In genomic region chr16:90166679-90167556, GRCh38 we compare ENCODE assay signal across 7 cellular contexts.
DNase-seq lines count a peak whose midpoint lies in the region; ATAC-seq, FAIRE-seq and TF ChIP-seq lines count a peak whose summit lies in the region.
"Not testable (repeated sequence)": the region's sequence is repeated elsewhere in the genome, so short reads cannot be mapped to it uniquely, and the experiment has no call there.

No MANE protein-coding gene starts in this region.

- not testable (repeated sequence) for TF ChIP-seq CTCF in GM12878 (IDR thresholded peaks at IDR 0.05 in 2 of 3, conservative IDR thresholded peaks at IDR 0.05 in 1 of 3; ENCODE audit: control insufficient read depth in 2 of 3, extremely low read depth in 1 of 3, insufficient read depth in 1 of 3, low read depth in 3 of 3, low read length in 3 of 3); fibroblast of the aortic adventitia (IDR thresholded peaks at IDR 0.05; ENCODE audit: insufficient read depth, low read length)

- not testable (repeated sequence) for H3K56ac ChIP-seq in mesendoderm (ENCODE audit: low read length)

- not testable (repeated sequence) for H2AK5ac ChIP-seq in mesendoderm (ENCODE audit: low read length)

- not testable (repeated sequence) for H2BK15ac ChIP-seq in mesendoderm (replicated peaks; ENCODE audit: low read depth)

- H3K9me2 ChIP-seq in Karpas-422 (replicated peaks; ENCODE audit: insufficient read depth, low read length): not testable (repeated sequence)

- not testable (repeated sequence) for H3K4me2 ChIP-seq in Karpas-422 (ENCODE audit: low read depth, low read length, poor library complexity, severe bottlenecking); GM12878 (ENCODE audit: control insufficient read depth, insufficient read depth); mesendoderm (ENCODE audit: low read length)

- not testable (repeated sequence) for H4K5ac ChIP-seq in mesendoderm (ENCODE audit: low read length)

- H3K4me1 ChIP-seq in Karpas-422 (ENCODE audit: low read length); GM12878 (ENCODE audit: control insufficient read depth, insufficient read depth, low read length); iPS DF 6.9 (ENCODE audit: control insufficient read depth, insufficient read depth, low read length); mesendoderm (ENCODE audit: control insufficient read depth, low read depth, low read length): not testable (repeated sequence)

- H3K36me3 ChIP-seq in Karpas-422 (ENCODE audit: insufficient read depth, low read length); GM12878 (ENCODE audit: control insufficient read depth in 2 of 2, insufficient read depth in 2 of 2, low read length in 1 of 2); iPS DF 6.9 (ENCODE audit: control insufficient read depth, insufficient read depth, low read length); mesendoderm (ENCODE audit: control insufficient read depth, insufficient read depth, low read length): not testable (repeated sequence)

- H3K4ac ChIP-seq in mesendoderm (ENCODE audit: low read depth, low read length): not testable (repeated sequence)

- not testable (repeated sequence) for H3K9me3 ChIP-seq in Karpas-422 (ENCODE audit: low read length); GM12878 (replicated peaks; ENCODE audit: control insufficient read depth, insufficient read depth, low read length); iPS DF 6.9 (ENCODE audit: control insufficient read depth, insufficient read depth, low read length)

- ATAC-seq in GM12878: not testable (repeated sequence)

- H4K20me1 ChIP-seq in Karpas-422 (ENCODE audit: insufficient read depth, low read depth, low read length); GM12878 (ENCODE audit: control insufficient read depth, insufficient read depth): not testable (repeated sequence)

- not testable (repeated sequence) for H4K8ac ChIP-seq in mesendoderm (ENCODE audit: low read depth, low read length)

- not testable (repeated sequence) for TF ChIP-seq POLR2A in GM12878 (IDR thresholded peaks at IDR 0.05; ENCODE audit: low read depth, low read length)

- intact Hi-C loops in GM12878 (cut with micrococcal nuclease; ENCODE audit: unreplicated experiment): not testable (repeated sequence)

- RAD21 ChIA-PET in GM12878 (lab: Charles Lee; ENCODE audit: unreplicated experiment): not testable (repeated sequence)

- H3K27ac ChIP-seq in Karpas-422 (ENCODE audit: low read length); GM12878 (ENCODE audit: control insufficient read depth, insufficient read depth); iPS DF 6.9 (ENCODE audit: low read length); mesendoderm (ENCODE audit: low read depth, low read length): not testable (repeated sequence)

- 66% methylated on average over 3 of the region's 12 CpGs for WGBS in GM12878 (ENCODE audit: insufficient coverage, insufficient replicate concordance, low lambda C conversion rate, missing lambda C conversion rate)
- no CpG with 5 or more reads among the region's 12 CpGs for WGBS in iPS DF 6.9 (ENCODE audit: insufficient coverage, insufficient read length)
- WGBS in mesendoderm (ENCODE audit: extremely low coverage, insufficient coverage, low lambda C conversion rate): no CpG with 5 or more reads among the region's 12 CpGs

- H3K79me2 ChIP-seq in Karpas-422 (ENCODE audit: low read length); GM12878 (ENCODE audit: control insufficient read depth, insufficient read depth, low read length); mesendoderm (ENCODE audit: control insufficient read depth, insufficient read depth, low read length): not testable (repeated sequence)

- H3K4me3 ChIP-seq in Karpas-422 (ENCODE audit: low read length); GM12878; fibroblast of the aortic adventitia (ENCODE audit: low read depth, low read length); iPS DF 6.9 (ENCODE audit: low read length); mesendoderm (ENCODE audit: low read length): not testable (repeated sequence)

- CTCF ChIA-PET in GM12878 (lab: Yijun Ruan, JAX): not testable (repeated sequence)

- not testable (repeated sequence) for TF ChIP-seq EP300 in GM12878 (IDR thresholded peaks at IDR 0.05; ENCODE audit: borderline replicate concordance in 1 of 2, control insufficient read depth in 1 of 2, low read depth in 2 of 2, low read length in 2 of 2)

- H3K9ac ChIP-seq in Karpas-422 (ENCODE audit: low read length); GM12878 (ENCODE audit: control insufficient read depth, insufficient read depth, low read length); mesendoderm (ENCODE audit: low read length): not testable (repeated sequence)

- not testable (repeated sequence) for H3K79me1 ChIP-seq in mesendoderm (ENCODE audit: low read length)

- not testable (repeated sequence) for H2BK120ac ChIP-seq in mesendoderm (ENCODE audit: low read depth, low read length)

- not testable (repeated sequence) for H3K18ac ChIP-seq in mesendoderm (ENCODE audit: low read length)

- H3K23ac ChIP-seq in mesendoderm (ENCODE audit: low read length): not testable (repeated sequence)

- SMC1A ChIA-PET in GM12878 (lab: Charles Lee; ENCODE audit: uncharacterized antibody, unreplicated experiment): not testable (repeated sequence)

- DNase-seq in EL: peak; percentile 0
- DNase-seq in Karpas-422: peak; percentile 39
- peak; percentile 9 for DNase-seq in RPMI8226
- not testable (repeated sequence) for DNase-seq in GM12878 (ENCODE audit: low read depth, low spot score)
- peak; percentile 0 for DNase-seq in fibroblast of the aortic adventitia (ENCODE audit: low read depth)
- peak; percentile 0 for DNase-seq in iPS DF 6.9 (ENCODE audit: low read depth, low spot score)
- peak; percentile 3 for DNase-seq in mesendoderm

- POLR2A ChIA-PET in GM12878 (lab: Charles Lee): not testable (repeated sequence)

- TSS peak; percentile 81 for BruUV-seq in GM12878 (replicated peaks; lab: Mats Ljungman, UMichigan)

- H2AFZ ChIP-seq in Karpas-422 (ENCODE audit: low read length); GM12878 (ENCODE audit: control insufficient read depth, low read depth, low read length): not testable (repeated sequence)

- H2BK5ac ChIP-seq in mesendoderm (ENCODE audit: low read length): not testable (repeated sequence)

- TF ChIP-seq RAD21 in GM12878 (IDR thresholded peaks at IDR 0.05; ENCODE audit: insufficient read depth, low read depth, low read length): not testable (repeated sequence)

- in situ Hi-C loops in GM12878 (cut with MboI): not testable (repeated sequence)

- H3K27me3 ChIP-seq in Karpas-422 (ENCODE audit: low read length); GM12878 (replicated peaks in 1 of 2; ENCODE audit: control insufficient read depth in 2 of 2, insufficient read depth in 2 of 2, low read length in 1 of 2); iPS DF 6.9 (ENCODE audit: control insufficient read depth, insufficient read depth, low read length); mesendoderm (ENCODE audit: insufficient read depth, low read length, poor library complexity): not testable (repeated sequence)

- FAIRE-seq in GM12878 (lab: Jason Lieb, UNC): not testable (repeated sequence)
